Comparison of ENCODE assay signal across 12 cellular contexts in genomic region chr1:27992271-27992670, GRCh38. TPM values are rescaled to one million over a fixed set of nuclear protein-coding genes. Genes with fewer than 3 reads are reported as not detected.
A peak's percentile ranks its signal among the peaks of the same experiment; 100 is the strongest.
DNase-seq lines count a peak whose midpoint lies in the region; ATAC-seq and TF ChIP-seq lines count a peak whose summit lies in the region.
"Had no signal": no experiment of that assay in that cellular context is flagged by ENCODE, and none has a peak within 500 bp of the region (broad histone marks: within the 10 kb centered on the region; RNA-seq: fewer than 3 reads in every experiment).

No MANE protein-coding gene starts in this region.

- H3K27ac Mint-ChIP-seq in IgD-negative memory B cell = peak overlapping the region in 2 of 3 donors; percentile 7 to 18

- peaks cover 0 to 5% (median 2%) of the 10 kb centered on the region in 3 donors for H3K4me1 Mint-ChIP-seq in IgD-negative memory B cell

- DNase-seq in activated CD4-positive, alpha-beta T cell treated with anti-CD3 and anti-CD28 coated beads, Interleukin-2, amount 50 U/mL, for 24 hours (ENCODE audit: low read depth in 1 of 2, low spot score in 1 of 2) = peak; percentile 3 to 16
- DNase-seq in dermis blood vessel endothelial cell = peak; percentile 75
- DNase-seq in stimulated activated CD4-positive, alpha-beta T cell treated with anti-CD3 and anti-CD28 coated beads, Interleukin-4, amount 100 ng/mL, for 1 hour = peak; percentile 26
- DNase-seq in substantia nigra (lab: John Stamatoyannopoulos, UW) = no peak
- DNase-seq: EL, head of caudate nucleus, NCI-H526 had no signal

- no peak overlapping the region for H3K4me3 Mint-ChIP-seq in IgD-negative memory B cell

- H3K9me3 Mint-ChIP-seq in IgD-negative memory B cell = no peaks in the 10 kb centered on the region

- no peaks in the 10 kb centered on the region for H3K27me3 Mint-ChIP-seq in IgD-negative memory B cell

- ATAC-seq in GM21528 (IDR thresholded peaks at IDR 0.05; ENCODE audit: low FRiP score, unreplicated experiment) = no peak
- ATAC-seq in SK-N-SH treated with all-trans-retinoic acid at 6 μM for 48 hours = no peak
- no peak for ATAC-seq in HG02840 (IDR thresholded peaks at IDR 0.05; ENCODE audit: low FRiP score, unreplicated experiment)

- peaks cover 3% of the 10 kb centered on the region for H3K36me3 Mint-ChIP-seq in IgD-negative memory B cell

- no peak overlapping the region for H3K27ac ChIP-seq in substantia nigra (ENCODE audit: low read depth, low read length, poor library complexity, severe bottlenecking)
- H3K27ac ChIP-seq: parathyroid adenoma had no signal

TF ChIP-seq in SK-N-SH treated with all-trans-retinoic acid at 6 μM for 48 hours, 23 proteins besides CTCF, POLR2A, EP300 and RAD21:
- TF ChIP-seq, protein P1, sequence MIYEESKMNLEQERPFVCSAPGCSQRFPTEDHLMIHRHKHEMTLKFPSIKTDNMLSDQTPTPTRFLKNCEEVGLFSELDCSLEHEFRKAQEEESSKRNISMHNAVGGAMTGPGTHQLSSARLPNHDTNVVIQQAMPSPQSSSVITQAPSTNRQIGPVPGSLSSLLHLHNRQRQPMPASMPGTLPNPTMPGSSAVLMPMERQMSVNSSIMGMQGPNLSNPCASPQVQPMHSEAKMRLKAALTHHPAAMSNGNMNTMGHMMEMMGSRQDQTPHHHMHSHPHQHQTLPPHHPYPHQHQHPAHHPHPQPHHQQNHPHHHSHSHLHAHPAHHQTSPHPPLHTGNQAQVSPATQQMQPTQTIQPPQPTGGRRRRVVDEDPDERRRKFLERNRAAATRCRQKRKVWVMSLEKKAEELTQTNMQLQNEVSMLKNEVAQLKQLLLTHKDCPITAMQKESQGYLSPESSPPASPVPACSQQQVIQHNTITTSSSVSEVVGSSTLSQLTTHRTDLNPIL (CRISPR knock-in tag; IDR thresholded peaks at IDR 0.05; ENCODE audit: low read depth) = no peak

RNA-seq across cellular contexts. Expression of gene XKR8, which starts 32.5 kb away (rescaled TPM):
- polyA plus RNA-seq in IgD-negative memory B cell = 17.0 TPM
- total RNA-seq in dermis blood vessel endothelial cell = 8.2 and 9.0 TPM in 2 replicates

RNA-seq across cellular contexts. Expression of gene SMPDL3B, which starts 57.5 kb away (rescaled TPM):
- not detected for polyA plus RNA-seq in IgD-negative memory B cell
- total RNA-seq in dermis blood vessel endothelial cell = 0.68 and 1.6 TPM in 2 replicates

Comparison
In these comparisons a context has a peak if more than half of its experiments do, and no peak if none do; other contexts are left out.
1. DNase-seq: peak in activated CD4-positive, alpha-beta T cell treated with anti-CD3 and anti-CD28 coated beads, Interleukin-2, amount 50 U/mL, for 24 hours (2 of 2), dermis blood vessel endothelial cell (single experiment) and stimulated activated CD4-positive, alpha-beta T cell treated with anti-CD3 and anti-CD28 coated beads, Interleukin-4, amount 100 ng/mL, for 1 hour (single experiment); none in substantia nigra (0 of 49).